7 cellular contexts compared by ENCODE assay signal in the genomic region with DNA sequence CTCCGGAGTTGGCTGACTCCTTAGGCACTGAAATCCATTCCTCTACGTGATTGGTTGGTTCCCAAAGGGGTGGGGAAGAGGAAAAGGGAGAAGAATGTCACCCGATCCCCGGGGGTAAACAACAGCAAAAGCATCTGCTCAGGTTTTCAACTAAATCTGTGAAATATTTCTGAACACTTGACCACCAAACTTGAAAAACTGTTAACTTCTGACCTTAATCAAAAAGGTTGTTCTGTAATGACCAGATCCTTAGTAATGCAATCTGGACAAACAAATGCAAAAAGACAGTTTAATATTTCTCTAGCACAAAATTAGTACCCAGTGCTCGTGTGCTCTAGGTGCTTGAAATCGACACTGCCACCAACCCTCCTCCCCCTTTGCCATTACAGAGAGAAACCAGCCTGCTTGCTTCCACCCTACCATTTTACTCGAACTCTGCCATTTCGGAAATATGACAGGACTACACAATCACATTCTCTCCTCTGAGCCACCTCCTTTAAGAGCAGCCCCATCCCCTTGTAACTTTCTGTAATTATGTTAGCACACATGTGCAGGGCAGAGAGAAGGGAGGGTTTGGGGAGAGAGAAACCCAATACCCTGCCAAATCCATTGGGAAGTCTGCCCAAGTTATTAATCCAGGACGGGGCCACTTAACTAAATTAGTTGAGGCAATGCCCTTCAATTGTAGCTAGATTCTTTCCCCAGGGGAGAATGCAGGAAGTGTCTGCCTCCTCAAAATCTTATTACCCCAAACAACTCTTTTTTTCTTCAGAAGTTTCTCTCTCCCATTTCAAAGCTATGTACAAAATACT.
DNase-seq lines count a peak whose midpoint lies in the region; ATAC-seq lines count a peak whose summit lies in the region.

No MANE protein-coding gene starts in this region.

- H3K4me1 Mint-ChIP-seq in activated naive CD8-positive, alpha-beta T cell treated with anti-CD3 and anti-CD28 coated beads for 36 hours = peaks cover 12% of the 10 kb centered on the region
- peaks cover 12% of the 10 kb centered on the region for H3K4me1 Mint-ChIP-seq in activated T-helper 17 cell treated with anti-CD3 and anti-CD28 coated beads, Interleukin-2, amount 50 U/mL, for 72 hours

- H3K27ac Mint-ChIP-seq in activated naive CD8-positive, alpha-beta T cell treated with anti-CD3 and anti-CD28 coated beads for 36 hours = no peak overlapping the region
- H3K27ac Mint-ChIP-seq in activated T-helper 17 cell treated with anti-CD3 and anti-CD28 coated beads, Interleukin-2, amount 50 U/mL, for 72 hours = no peak overlapping the region

- no peak for ATAC-seq in activated T-helper 17 cell treated with anti-CD3 and anti-CD28 coated beads, Interleukin-2, amount 50 U/mL, for 72 hours (replicated peaks)
- ATAC-seq in GM19452 (IDR thresholded peaks at IDR 0.05; ENCODE audit: unreplicated experiment) = no peak

- no peaks in the 10 kb centered on the region for H3K9me3 Mint-ChIP-seq in activated naive CD8-positive, alpha-beta T cell treated with anti-CD3 and anti-CD28 coated beads for 36 hours
- no peaks in the 10 kb centered on the region for H3K9me3 Mint-ChIP-seq in activated T-helper 17 cell treated with anti-CD3 and anti-CD28 coated beads, Interleukin-2, amount 50 U/mL, for 72 hours

- no peaks in the 10 kb centered on the region for H3K36me3 Mint-ChIP-seq in activated naive CD8-positive, alpha-beta T cell treated with anti-CD3 and anti-CD28 coated beads for 36 hours
- no peaks in the 10 kb centered on the region for H3K36me3 Mint-ChIP-seq in activated T-helper 17 cell treated with anti-CD3 and anti-CD28 coated beads, Interleukin-2, amount 50 U/mL, for 72 hours (ENCODE audit: low read depth)

- peak overlapping the region; percentile 15; the same call in 1 of the 2 replicates for H3K4me3 ChIP-seq in GM08714 (ENCODE audit: low read length)

- peaks cover 12% of the 10 kb centered on the region for H3K27me3 Mint-ChIP-seq in activated naive CD8-positive, alpha-beta T cell treated with anti-CD3 and anti-CD28 coated beads for 36 hours
- H3K27me3 Mint-ChIP-seq in activated T-helper 17 cell treated with anti-CD3 and anti-CD28 coated beads, Interleukin-2, amount 50 U/mL, for 72 hours = peaks cover 25% of the 10 kb centered on the region

- DNase-seq in NCI-H2107 (lab: John Stamatoyannopoulos, UW) (peak; percentile 44), glomerular visceral epithelial cell (ENCODE audit: extremely low spot score) (peak; percentile 77), occipital lobe (lab: John Stamatoyannopoulos, UW) (peak; percentile 74)
- DNase-seq in activated naive CD8-positive, alpha-beta T cell treated with anti-CD3 and anti-CD28 coated beads for 36 hours = no peak

- peak overlapping the region; percentile 16 for H3K4me3 Mint-ChIP-seq in activated naive CD8-positive, alpha-beta T cell treated with anti-CD3 and anti-CD28 coated beads for 36 hours
- no peak overlapping the region for H3K4me3 Mint-ChIP-seq in activated T-helper 17 cell treated with anti-CD3 and anti-CD28 coated beads, Interleukin-2, amount 50 U/mL, for 72 hours
